In the genomic region with DNA sequence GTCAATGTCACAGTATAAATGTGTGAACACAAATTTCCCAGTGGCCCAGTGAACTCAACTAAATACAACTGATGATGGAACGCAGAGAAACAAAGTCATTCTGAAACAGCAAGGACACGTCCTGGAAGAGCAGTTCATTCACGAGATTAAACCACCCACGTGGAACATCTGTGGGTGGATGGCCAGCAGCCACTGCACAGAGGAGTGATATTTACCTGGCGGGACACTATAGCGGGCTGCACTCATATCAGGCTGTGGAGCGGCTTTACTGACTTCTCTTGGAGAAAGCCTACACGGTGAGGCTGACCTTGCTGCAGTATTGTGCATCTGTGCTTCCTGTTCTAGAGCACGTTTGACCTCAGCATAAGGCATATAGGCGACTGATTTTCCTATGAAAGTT, we compare ENCODE assay signal across 26 cellular contexts.
DNase-seq lines count a peak whose midpoint lies in the region; ATAC-seq and TF ChIP-seq lines count a peak whose summit lies in the region.
"Had no signal": no experiment of that assay in that cellular context is flagged by ENCODE, and none has a peak within 500 bp of the region (broad histone marks: within the 10 kb centered on the region; RNA-seq: fewer than 3 reads in every experiment).

No MANE protein-coding gene starts in this region.

- H3K36me3 ChIP-seq in Caco-2 (ENCODE audit: control insufficient read depth, insufficient read depth, low read length), result no peaks in the 10 kb centered on the region

- H3K4me1 Mint-ChIP-seq in activated CD4-positive, alpha-beta T cell treated with anti-CD3 and anti-CD28 coated beads for 36 hours, result peaks cover 22% of the 10 kb centered on the region
- H3K4me1 Mint-ChIP-seq in natural killer cell treated with Interleukin-12 subunit alpha and Interleukin-12 subunit beta and Interleukin-15 and Interleukin-18, amount 100 ng/mL, for 72 hours (ENCODE audit: low read depth in 2 of 2), result peaks cover 8 to 16% of the 10 kb centered on the region in 2 donors
- H3K4me1 Mint-ChIP-seq in natural killer cell (peaks cover 7 to 15% of the 10 kb centered on the region in 2 donors), Caco-2 (ENCODE audit: low read depth, unreplicated experiment) (no peaks in the 10 kb centered on the region)
- H3K4me1 Mint-ChIP-seq in activated naive CD8-positive, alpha-beta T cell (ENCODE audit: low read depth), result peaks cover 28% of the 10 kb centered on the region
- H3K4me1 Mint-ChIP-seq in stimulated activated effector memory CD8-positive, alpha-beta T cell treated with anti-CD3 and anti-CD28 coated beads, Interleukin-12 subunit alpha, Interleukin-12 subunit beta, amount 100 ng/mL, for 72 hours, result peaks cover 16% of the 10 kb centered on the region
- H3K4me1 Mint-ChIP-seq: nephron had no signal

- POLR2A ChIA-PET in activated CD4-positive, alpha-beta T cell treated with anti-CD3 and anti-CD28 coated beads for 36 hours (lab: Charles Lee), result no interaction called here
- POLR2A ChIA-PET in Caco-2 (lab: Charles Lee), result no interaction called here

- peak; percentile 30 for DNase-seq in activated CD4-positive, alpha-beta T cell treated with anti-CD3 and anti-CD28 coated beads for 36 hours
- DNase-seq in activated CD4-positive, alpha-beta T cell treated with anti-CD3 and anti-CD28 coated beads, Interleukin-2, amount 50 U/mL, for 4 hours, result no peak
- DNase-seq in natural killer cell treated with Interleukin-12 subunit alpha and Interleukin-12 subunit beta and Interleukin-15 and Interleukin-18, amount 100 ng/mL, for 72 hours (ENCODE audit: low spot score), result no peak
- DNase-seq in natural killer cell, result no peak
- DNase-seq in stimulated activated effector memory CD8-positive, alpha-beta T cell treated with anti-CD3 and anti-CD28 coated beads, Interleukin-12 subunit alpha, Interleukin-12 subunit beta, amount 100 ng/mL, for 72 hours (ENCODE audit: low spot score in 2 of 2), result no peak
- DNase-seq in Caco-2, result no peak
- DNase-seq in cerebellar cortex (ENCODE audit: low spot score), result no peak
- DNase-seq: 8988T; aorta; C1 segment of cervical spinal cord; colonic mucosa; DMS 273 treated with DMSO at 0.1 percent for 48 hours; effector CD4-positive, alpha-beta T cell; hippocampal formation; lower lobe of right lung; MG63; NCI-H1105 treated with DMSO at 0.1 percent for 48 hours; NCI-H187 treated with DMSO at 0.1 percent for 48 hours; NCI-H2171 treated with DMSO at 0.1 percent for 48 hours; NCI-H510A; SHP77 treated with DMSO at 0.1 percent for 48 hours; stimulated activated naive B cell treated with anti-CD40 and anti-IgM and Interleukin-4, amounts not matched to agents 10 μg/mL and 1 μg/mL and 100 μg/mL, for 72 hours; upper lobe of right lung had no signal

- no peak for TF ChIP-seq CTCF in natural killer cell (IDR thresholded peaks at IDR 0.05)
- no peak for TF ChIP-seq CTCF in Caco-2 (IDR thresholded peaks at IDR 0.05; ENCODE audit: insufficient read depth in 1 of 2, low read depth in 1 of 2, low read length in 1 of 2, severe bottlenecking in 1 of 2, unreplicated experiment in 1 of 2)

- H3K9me3 Mint-ChIP-seq in activated CD4-positive, alpha-beta T cell treated with anti-CD3 and anti-CD28 coated beads for 36 hours (ENCODE audit: low read depth), result no peaks in the 10 kb centered on the region
- H3K9me3 Mint-ChIP-seq in natural killer cell treated with Interleukin-12 subunit alpha and Interleukin-12 subunit beta and Interleukin-15 and Interleukin-18, amount 100 ng/mL, for 72 hours, result no peaks in the 10 kb centered on the region
- H3K9me3 Mint-ChIP-seq in natural killer cell (no peaks in the 10 kb centered on the region), Caco-2 (ENCODE audit: unreplicated experiment) (no peaks in the 10 kb centered on the region)
- no peaks in the 10 kb centered on the region for H3K9me3 Mint-ChIP-seq in activated naive CD8-positive, alpha-beta T cell (ENCODE audit: low read depth)
- H3K9me3 Mint-ChIP-seq in stimulated activated effector memory CD8-positive, alpha-beta T cell treated with anti-CD3 and anti-CD28 coated beads, Interleukin-12 subunit alpha, Interleukin-12 subunit beta, amount 100 ng/mL, for 72 hours, result no peaks in the 10 kb centered on the region
- H3K9me3 Mint-ChIP-seq: activated naive CD4-positive, alpha-beta T cell treated with anti-CD3 and anti-CD28 coated beads, Interleukin-2, amount 50 U/mL, for 72 hours; nephron; stimulated activated naive B cell treated with anti-CD40 and anti-IgM and Interleukin-4, amounts not matched to agents 10 μg/mL and 1 μg/mL and 100 μg/mL, for 72 hours had no signal

- H3K4me3 ChIP-seq in Caco-2 (ENCODE audit: low read depth, low read length), result no peak overlapping the region
- H3K4me3 ChIP-seq: colonic mucosa, lower lobe of right lung, MG63, upper lobe of right lung had no signal

- H3K36me3 Mint-ChIP-seq in activated CD4-positive, alpha-beta T cell treated with anti-CD3 and anti-CD28 coated beads for 36 hours (ENCODE audit: low read depth), result peaks cover 53% of the 10 kb centered on the region
- peaks cover 17% of the 10 kb centered on the region for H3K36me3 Mint-ChIP-seq in natural killer cell treated with Interleukin-12 subunit alpha and Interleukin-12 subunit beta and Interleukin-15 and Interleukin-18, amount 100 ng/mL, for 72 hours
- H3K36me3 Mint-ChIP-seq in natural killer cell, result peaks cover 14% of the 10 kb centered on the region
- peaks cover 20% of the 10 kb centered on the region for H3K36me3 Mint-ChIP-seq in activated naive CD8-positive, alpha-beta T cell
- H3K36me3 Mint-ChIP-seq in stimulated activated effector memory CD8-positive, alpha-beta T cell treated with anti-CD3 and anti-CD28 coated beads, Interleukin-12 subunit alpha, Interleukin-12 subunit beta, amount 100 ng/mL, for 72 hours, result peaks cover 74% of the 10 kb centered on the region
- peaks cover 30% of the 10 kb centered on the region for H3K36me3 Mint-ChIP-seq in Caco-2 (ENCODE audit: insufficient read depth, unreplicated experiment)

- CTCF ChIA-PET in activated CD4-positive, alpha-beta T cell treated with anti-CD3 and anti-CD28 coated beads for 36 hours (lab: Charles Lee), result interaction anchor here (0.9 kb wide), 1 partner anchor 13 kb away, joined by 3 read pairs; no protein-coding TSS in a partner anchor
- CTCF ChIA-PET in Caco-2 (lab: Charles Lee), result no interaction called here

- H3K27ac Mint-ChIP-seq in activated CD4-positive, alpha-beta T cell treated with anti-CD3 and anti-CD28 coated beads for 36 hours, result peak overlapping the region; percentile 81
- peak overlapping the region; percentile 32 to 34 for H3K27ac Mint-ChIP-seq in natural killer cell treated with Interleukin-12 subunit alpha and Interleukin-12 subunit beta and Interleukin-15 and Interleukin-18, amount 100 ng/mL, for 72 hours
- H3K27ac Mint-ChIP-seq in natural killer cell, result peak overlapping the region in 1 of 2 donors; percentile 1
- H3K27ac Mint-ChIP-seq in activated naive CD8-positive, alpha-beta T cell, result peak overlapping the region; percentile 41
- peak overlapping the region; percentile 4 for H3K27ac Mint-ChIP-seq in stimulated activated effector memory CD8-positive, alpha-beta T cell treated with anti-CD3 and anti-CD28 coated beads, Interleukin-12 subunit alpha, Interleukin-12 subunit beta, amount 100 ng/mL, for 72 hours
- no peak overlapping the region for H3K27ac Mint-ChIP-seq in Caco-2 (ENCODE audit: unreplicated experiment)
- H3K27ac Mint-ChIP-seq: nephron; stimulated activated naive B cell treated with anti-CD40 and anti-IgM and Interleukin-4, amounts not matched to agents 10 μg/mL and 1 μg/mL and 100 μg/mL, for 72 hours had no signal

- H3K4me3 Mint-ChIP-seq in activated CD4-positive, alpha-beta T cell treated with anti-CD3 and anti-CD28 coated beads for 36 hours, result no peak overlapping the region
- no peak overlapping the region for H3K4me3 Mint-ChIP-seq in natural killer cell treated with Interleukin-12 subunit alpha and Interleukin-12 subunit beta and Interleukin-15 and Interleukin-18, amount 100 ng/mL, for 72 hours
- H3K4me3 Mint-ChIP-seq in natural killer cell (no peak overlapping the region), Caco-2 (ENCODE audit: unreplicated experiment) (no peak overlapping the region)
- no peak overlapping the region for H3K4me3 Mint-ChIP-seq in activated naive CD8-positive, alpha-beta T cell
- H3K4me3 Mint-ChIP-seq in stimulated activated effector memory CD8-positive, alpha-beta T cell treated with anti-CD3 and anti-CD28 coated beads, Interleukin-12 subunit alpha, Interleukin-12 subunit beta, amount 100 ng/mL, for 72 hours, result no peak overlapping the region
- H3K4me3 Mint-ChIP-seq: nephron; stimulated activated naive B cell treated with anti-CD40 and anti-IgM and Interleukin-4, amounts not matched to agents 10 μg/mL and 1 μg/mL and 100 μg/mL, for 72 hours had no signal

- no peaks in the 10 kb centered on the region for H3K4me1 ChIP-seq in Caco-2
- H3K4me1 ChIP-seq: colonic mucosa, upper lobe of right lung had no signal

- no peaks in the 10 kb centered on the region for H3K27me3 ChIP-seq in Caco-2 (replicated peaks; ENCODE audit: control insufficient read depth, insufficient read depth, low read length)
- H3K27me3 ChIP-seq: colonic mucosa, MG63, upper lobe of right lung had no signal

- ATAC-seq in activated CD4-positive, alpha-beta T cell treated with anti-CD3 and anti-CD28 coated beads for 36 hours, result peak; percentile 63
- ATAC-seq in natural killer cell treated with Interleukin-12 subunit alpha and Interleukin-12 subunit beta and Interleukin-15 and Interleukin-18, amount 100 ng/mL, for 72 hours, result no peak
- no peak for ATAC-seq in natural killer cell
- ATAC-seq in stimulated activated effector memory CD8-positive, alpha-beta T cell treated with anti-CD3 and anti-CD28 coated beads, Interleukin-12 subunit alpha, Interleukin-12 subunit beta, amount 100 ng/mL, for 72 hours, result peak; percentile 58
- ATAC-seq: lower lobe of right lung; stimulated activated naive B cell treated with anti-CD40 and anti-IgM and Interleukin-4, amounts not matched to agents 10 μg/mL and 1 μg/mL and 100 μg/mL, for 72 hours; upper lobe of right lung had no signal

- intact Hi-C loops in activated CD4-positive, alpha-beta T cell treated with anti-CD3 and anti-CD28 coated beads for 36 hours (cut with DNase I, micrococcal nuclease), result no loop called here
- intact Hi-C loops in natural killer cell (cut with micrococcal nuclease) (no loop called here), Caco-2 (cut with micrococcal nuclease; ENCODE audit: unreplicated experiment) (no loop called here)

- H3K27me3 Mint-ChIP-seq in activated CD4-positive, alpha-beta T cell treated with anti-CD3 and anti-CD28 coated beads for 36 hours, result no peaks in the 10 kb centered on the region
- H3K27me3 Mint-ChIP-seq in natural killer cell treated with Interleukin-12 subunit alpha and Interleukin-12 subunit beta and Interleukin-15 and Interleukin-18, amount 100 ng/mL, for 72 hours, result no peaks in the 10 kb centered on the region
- H3K27me3 Mint-ChIP-seq in natural killer cell (ENCODE audit: low read depth in 2 of 2) (no peaks in the 10 kb centered on the region), Caco-2 (ENCODE audit: insufficient read depth, unreplicated experiment) (no peaks in the 10 kb centered on the region)
- H3K27me3 Mint-ChIP-seq in activated naive CD8-positive, alpha-beta T cell, result no peaks in the 10 kb centered on the region
- H3K27me3 Mint-ChIP-seq: stimulated activated naive B cell treated with anti-CD40 and anti-IgM and Interleukin-4, amounts not matched to agents 10 μg/mL and 1 μg/mL and 100 μg/mL, for 72 hours had no signal

- no TSS peak for BruUV-seq in Caco-2 (replicated peaks; lab: Mats Ljungman, UMichigan)

- no peaks in the 10 kb centered on the region for H3K9me3 ChIP-seq in Caco-2
- H3K9me3 ChIP-seq: colonic mucosa, lower lobe of right lung, MG63, upper lobe of right lung had no signal

Comparison
In these comparisons a context has a peak if more than half of its experiments do, and no peak if none do; other contexts are left out.
1. ATAC-seq: peak in activated CD4-positive, alpha-beta T cell treated with anti-CD3 and anti-CD28 coated beads for 36 hours (single experiment) and stimulated activated effector memory CD8-positive, alpha-beta T cell treated with anti-CD3 and anti-CD28 coated beads, Interleukin-12 subunit alpha, Interleukin-12 subunit beta, amount 100 ng/mL, for 72 hours (single experiment); none in natural killer cell treated with Interleukin-12 subunit alpha and Interleukin-12 subunit beta and Interleukin-15 and Interleukin-18, amount 100 ng/mL, for 72 hours (0 of 2) and natural killer cell (0 of 3).